Comparison of ENCODE assay signal across 9 cellular contexts in the genomic region with DNA sequence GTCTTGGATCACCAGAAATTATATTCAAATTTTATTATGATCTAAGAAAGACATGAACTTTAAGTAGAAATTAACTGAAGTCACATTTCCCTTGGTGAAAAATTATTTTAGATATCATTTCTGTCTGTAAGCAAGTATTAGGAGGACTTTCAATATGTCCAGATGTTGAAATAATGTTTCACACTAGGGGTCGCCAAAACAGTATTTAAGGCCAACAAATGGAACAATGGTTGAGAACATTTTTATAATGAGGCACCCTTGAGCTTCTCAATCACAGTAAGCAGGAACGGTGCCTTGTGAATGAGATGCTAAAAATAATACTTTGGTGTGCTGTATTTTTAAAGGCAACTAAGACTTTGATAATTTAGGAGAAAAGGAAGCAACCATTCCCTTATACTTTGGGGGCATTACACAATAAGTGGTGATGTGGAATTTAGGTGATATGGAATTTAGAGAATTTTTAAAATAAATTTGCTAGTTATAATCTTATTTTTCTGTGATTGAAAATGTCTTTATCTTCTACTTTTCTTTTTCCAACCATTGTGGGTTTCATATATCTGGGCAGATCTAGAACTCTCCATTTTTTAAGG. TPM values are rescaled to one million over a fixed set of nuclear protein-coding genes. Genes with fewer than 3 reads are reported as not detected.
DNase-seq lines count a peak whose midpoint lies in the region; ATAC-seq and TF ChIP-seq lines count a peak whose summit lies in the region.
"Had no signal": no experiment of that assay in that cellular context is flagged by ENCODE, and none has a peak within 500 bp of the region (broad histone marks: within the 10 kb centered on the region; RNA-seq: fewer than 3 reads in every experiment).

No MANE protein-coding gene starts in this region.

- no peak overlapping the region for H3K9ac ChIP-seq in Karpas-422 (ENCODE audit: low read length)

- no peak overlapping the region for H3K4me2 ChIP-seq in Karpas-422 (ENCODE audit: low read depth, low read length, poor library complexity, severe bottlenecking)

- no peaks in the 10 kb centered on the region for H3K36me3 ChIP-seq in Karpas-422 (ENCODE audit: insufficient read depth, low read length)
- no peaks in the 10 kb centered on the region for H3K36me3 ChIP-seq in vagina

- H3K27ac ChIP-seq in Karpas-422 (ENCODE audit: low read length): no peak overlapping the region
- no peak overlapping the region for H3K27ac ChIP-seq in RWPE1
- no peak overlapping the region for H3K27ac ChIP-seq in vagina
- H3K27ac ChIP-seq: skin epidermis had no signal

- H3K9me2 ChIP-seq in Karpas-422 (replicated peaks; ENCODE audit: insufficient read depth, low read length): no peaks in the 10 kb centered on the region

- H3K4me1 ChIP-seq in Karpas-422 (ENCODE audit: low read length) (no peaks in the 10 kb centered on the region), vagina (no peaks in the 10 kb centered on the region)

- H3K4me3 ChIP-seq in Karpas-422 (ENCODE audit: low read length): no peak overlapping the region
- H3K4me3 ChIP-seq in vagina: no peak overlapping the region
- H3K4me3 ChIP-seq: skin epidermis had no signal

- H3K27me3 ChIP-seq in Karpas-422 (ENCODE audit: low read length) (no peaks in the 10 kb centered on the region), vagina (no peaks in the 10 kb centered on the region)

- no peak for DNase-seq in Right ventricle myocardium inferior (ENCODE audit: missing footprints)
- no peak for DNase-seq in cardiac septum (ENCODE audit: low spot score)
- DNase-seq in Karpas-422: peak; percentile 83
- peak; percentile 67 for DNase-seq in RWPE1 (ENCODE audit: low spot score)
- DNase-seq in dedifferentiated amniotic fluid mesenchymal stem cell (ENCODE audit: extremely low spot score): peak; percentile 77
- DNase-seq in lung microvascular endothelial cell (ENCODE audit: low read depth in 2 of 2): peak; percentile 83 to 87
- no peak for DNase-seq in vagina (ENCODE audit: extremely low spot score in 2 of 2)

- CTCF ChIA-PET in RWPE1 (lab: Yijun Ruan, JAX): interaction anchor here (0.6 to 1.0 kb wide), 3 partner anchors 18 to 377 kb away, joined by 3 to 5 read pairs (median 3); no protein-coding TSS in a partner anchor

- ATAC-seq in Right ventricle myocardium inferior: peak; percentile 86
- peak; percentile 85 for ATAC-seq in GM21619 (IDR thresholded peaks at IDR 0.05; ENCODE audit: unreplicated experiment)

- TF ChIP-seq POLR2A in vagina (IDR thresholded peaks at IDR 0.05): no peak

- H3K9me3 ChIP-seq in Karpas-422 (ENCODE audit: low read length) (no peaks in the 10 kb centered on the region), vagina (no peaks in the 10 kb centered on the region)

- H3K79me2 ChIP-seq in Karpas-422 (ENCODE audit: low read length): no peaks in the 10 kb centered on the region

- TF ChIP-seq CTCF in RWPE1 (conservative IDR thresholded peaks at IDR 0.05; ENCODE audit: low read depth) (peak; percentile 77), vagina (IDR thresholded peaks at IDR 0.05) (peak; percentile 53 to 67 (median 57))

- POLR2A ChIA-PET in RWPE1 (lab: Yijun Ruan, JAX; ENCODE audit: low non-redundant PET): no interaction called here

- no peaks in the 10 kb centered on the region for H4K20me1 ChIP-seq in Karpas-422 (ENCODE audit: insufficient read depth, low read depth, low read length)

- no peak overlapping the region for H2AFZ ChIP-seq in Karpas-422 (ENCODE audit: low read length)

- intact Hi-C loops in Right ventricle myocardium inferior (cut with DNase I) (loop anchor here (1.0 to 5.0 kb wide), 4 partner anchors 47 to 374 kb away; a partner anchor contains a TSS), cardiac septum (cut with DNase I) (loop anchor here (1.0 to 5.0 kb wide), 4 partner anchors 47 to 377 kb away; a partner anchor contains a TSS), vagina (cut with DNase I) (no loop called here)

RNA-seq across cellular contexts. Expression of a gene that starts 9.6 kb away (rescaled TPM):
- total RNA-seq in Right ventricle myocardium inferior (121 TPM), cardiac septum (96.3 TPM), lung microvascular endothelial cell (84.6 and 98.2 TPM in 2 replicates), vagina (134 TPM)
- total RNA-seq in Karpas-422 (2014; rRNA removed; shearing (Covaris generic); ENCODE audit: low replicate concordance): 149 and 168 TPM in 2 replicates

RNA-seq across cellular contexts. Expression of a gene that starts 45.3 kb away (rescaled TPM):
- total RNA-seq in Right ventricle myocardium inferior: 11.1 TPM
- 8.8 TPM for total RNA-seq in cardiac septum
- not detected in 2 replicates for total RNA-seq in Karpas-422 (2014; rRNA removed; shearing (Covaris generic); ENCODE audit: low replicate concordance)
- 9.4 and 22.6 TPM in 2 replicates for total RNA-seq in lung microvascular endothelial cell
- 5.4 TPM for total RNA-seq in vagina

Comparison
In these comparisons a context has a peak if more than half of its experiments do, and no peak if none do; other contexts are left out.
1. DNase-seq: peak in Karpas-422 (single experiment), RWPE1 (single experiment), dedifferentiated amniotic fluid mesenchymal stem cell (single experiment) and lung microvascular endothelial cell (2 of 2); none in Right ventricle myocardium inferior (single experiment), cardiac septum (single experiment) and vagina (0 of 2).